ENCODE assay signal across 12 cellular contexts in genomic region chr1:27787895-27788294, GRCh38. TPM values are rescaled to one million over a fixed set of nuclear protein-coding genes. Genes with fewer than 3 reads are reported as not detected.
A peak's percentile ranks its signal among the peaks of the same experiment; 100 is the strongest.
DNase-seq lines count a peak whose midpoint lies in the region; ATAC-seq, FAIRE-seq and TF ChIP-seq lines count a peak whose summit lies in the region.
"Had no signal": no experiment of that assay in that cellular context is flagged by ENCODE, and none has a peak within 500 bp of the region (broad histone marks: within the 10 kb centered on the region; RNA-seq: fewer than 3 reads in every experiment).

No MANE protein-coding gene starts in this region.

- FAIRE-seq in urothelium cell line (lab: Jason Lieb, UNC), result no peak
- FAIRE-seq: GM12878 had no signal

- TF ChIP-seq CTCF in VCaP (conservative IDR thresholded peaks at IDR 0.05) (no peak), fibroblast of villous mesenchyme (IDR thresholded peaks at IDR 0.05; ENCODE audit: insufficient read depth, low read depth, low read length) (no peak), sigmoid colon (IDR thresholded peaks at IDR 0.05) (no peak)

- no peaks in the 10 kb centered on the region for H3K27me3 ChIP-seq in sigmoid colon

- H3K9me3 Mint-ChIP-seq in stimulated activated memory B cell treated with anti-CD40 and anti-IgM and Interleukin-4, amounts not matched to agents 10 μg/mL and 1 μg/mL and 100 μg/mL, for 72 hours, result no peaks in the 10 kb centered on the region
- H3K9me3 Mint-ChIP-seq: activated naive CD8-positive, alpha-beta T cell treated with anti-CD3 and anti-CD28 coated beads, Interleukin-2, amount 10 ng/mL, durations not matched to agents 7 days and 5 days had no signal

- H3K4me3 Mint-ChIP-seq in stimulated activated memory B cell treated with anti-CD40 and anti-IgM and Interleukin-4, amounts not matched to agents 10 μg/mL and 1 μg/mL and 100 μg/mL, for 72 hours, result no peak overlapping the region
- H3K4me3 Mint-ChIP-seq: activated naive CD8-positive, alpha-beta T cell treated with anti-CD3 and anti-CD28 coated beads, Interleukin-2, amount 10 ng/mL, durations not matched to agents 7 days and 5 days had no signal

- no peak for ATAC-seq in stimulated activated memory B cell treated with anti-CD40 and anti-IgM and Interleukin-4, amounts not matched to agents 10 μg/mL and 1 μg/mL and 100 μg/mL, for 72 hours
- ATAC-seq: GM12878, HCT116 had no signal

- peaks cover 22% of the 10 kb centered on the region for H3K36me3 Mint-ChIP-seq in stimulated activated memory B cell treated with anti-CD40 and anti-IgM and Interleukin-4, amounts not matched to agents 10 μg/mL and 1 μg/mL and 100 μg/mL, for 72 hours

- intact Hi-C loops in sigmoid colon (cut with DNase I), result no loop called here

- H3K27me3 Mint-ChIP-seq in stimulated activated memory B cell treated with anti-CD40 and anti-IgM and Interleukin-4, amounts not matched to agents 10 μg/mL and 1 μg/mL and 100 μg/mL, for 72 hours, result no peaks in the 10 kb centered on the region
- H3K27me3 Mint-ChIP-seq: activated naive CD8-positive, alpha-beta T cell treated with anti-CD3 and anti-CD28 coated beads, Interleukin-2, amount 10 ng/mL, durations not matched to agents 7 days and 5 days had no signal

- DNase-seq in GM04503 (ENCODE audit: low read depth) (peak; percentile 5), fibroblast of villous mesenchyme (ENCODE audit: low read depth) (peak; percentile 66), skeletal muscle cell (ENCODE audit: low read depth) (peak; percentile 28), NCI-H1436 (lab: John Stamatoyannopoulos, UW) (no peak), urothelium cell line (ENCODE audit: low spot score) (no peak), sigmoid colon (no peak)
- DNase-seq: activated naive CD8-positive, alpha-beta T cell treated with anti-CD3 and anti-CD28 coated beads, Interleukin-2, amount 10 ng/mL, durations not matched to agents 7 days and 5 days; effector CD8-positive, alpha-beta T cell had no signal

- no peak for TF ChIP-seq POLR2A in sigmoid colon (IDR thresholded peaks at IDR 0.05)

- H3K27ac Mint-ChIP-seq in stimulated activated memory B cell treated with anti-CD40 and anti-IgM and Interleukin-4, amounts not matched to agents 10 μg/mL and 1 μg/mL and 100 μg/mL, for 72 hours, result no peak overlapping the region
- H3K27ac Mint-ChIP-seq: activated naive CD8-positive, alpha-beta T cell treated with anti-CD3 and anti-CD28 coated beads, Interleukin-2, amount 10 ng/mL, durations not matched to agents 7 days and 5 days had no signal

- TF ChIP-seq EP300 in sigmoid colon (IDR thresholded peaks at IDR 0.05), result no peak

- peaks cover 0 to 35% (median 6%) of the 10 kb centered on the region in 4 donors for H3K4me1 ChIP-seq in sigmoid colon

- H3K4me3 ChIP-seq in fibroblast of villous mesenchyme (ENCODE audit: low read depth, low read length) (no peak overlapping the region), skeletal muscle cell (ENCODE audit: low read depth, low read length) (no peak overlapping the region), sigmoid colon (no peak overlapping the region)
- H3K4me3 ChIP-seq: GM12878 had no signal

- H3K4me1 Mint-ChIP-seq in stimulated activated memory B cell treated with anti-CD40 and anti-IgM and Interleukin-4, amounts not matched to agents 10 μg/mL and 1 μg/mL and 100 μg/mL, for 72 hours, result peaks cover 13% of the 10 kb centered on the region

- no peaks in the 10 kb centered on the region for H3K9me3 ChIP-seq in sigmoid colon

- H3K27ac ChIP-seq in VCaP, result peak overlapping the region; percentile 90
- no peak overlapping the region for H3K27ac ChIP-seq in sigmoid colon

- H3K36me3 ChIP-seq in sigmoid colon, result peaks cover 6 to 30% (median 19%) of the 10 kb centered on the region in 4 donors

RNA-seq across cellular contexts. Expression of gene STX12, which starts 14.9 kb away (rescaled TPM):
- total RNA-seq in fibroblast of villous mesenchyme (70.5 and 95.4 TPM in 2 replicates), sigmoid colon (10 to 100 TPM; 54.0 to 63.8 (median 58.8) TPM)
- polyA plus RNA-seq in sigmoid colon, result 10 to 100 TPM; 38.5 to 78.6 (median 46.8) TPM

RNA-seq across cellular contexts. Expression of gene PPP1R8, which starts 42.7 kb away (rescaled TPM):
- total RNA-seq in fibroblast of villous mesenchyme (26.7 and 46.6 TPM in 2 replicates), sigmoid colon (10 to 100 TPM; 25.8 to 37.5 (median 36.1) TPM)
- polyA plus RNA-seq in sigmoid colon, result 10 to 100 TPM; 31.2 to 31.8 (median 31.7) TPM

Comparison
In these comparisons a context has a peak if more than half of its experiments do, and no peak if none do; other contexts are left out.
1. DNase-seq: peak in GM04503 (single experiment), fibroblast of villous mesenchyme (single experiment) and skeletal muscle cell (single experiment); none in NCI-H1436 (single experiment), urothelium cell line (single experiment) and sigmoid colon (single experiment).